ENCODE assay signal across 24 cellular contexts in genomic region chr1:46512135-46512791, GRCh38. TPM values are rescaled to one million over a fixed set of nuclear protein-coding genes. Genes with fewer than 3 reads are reported as not detected.
"Had no signal": no experiment of that assay in that cellular context is flagged by ENCODE, and none has a peak within 500 bp of the region (broad histone marks: within the 10 kb centered on the region; RNA-seq: fewer than 3 reads in every experiment).

No MANE protein-coding gene starts in this region.

- H3K9me3 ChIP-seq: heart left ventricle, left ventricle myocardium inferior, lower lobe of right lung, right atrium auricular region, sigmoid colon, suprapubic skin, thyroid gland had no signal

- H3K27me3 ChIP-seq: right atrium auricular region, thyroid gland had no signal

- FAIRE-seq: islet of Langerhans, urothelium cell line had no signal

- DNase-seq: effector CD4-positive, alpha-beta T cell; foreskin melanocyte; hypothalamus; left ventricle myocardium inferior; lower lobe of right lung; midbrain; sigmoid colon; stimulated activated CD4-positive, alpha-beta T cell treated with anti-CD3 and anti-CD28 coated beads, Interleukin-12 subunit alpha, Interleukin-12 subunit beta, amount 100 ng/mL, for 4 hours; stimulated activated CD4-positive, alpha-beta T cell treated with anti-CD3 and anti-CD28 coated beads, Interleukin-2, amount 100 ng/mL, for 48 hours; stimulated activated naive CD8-positive, alpha-beta T cell treated with anti-CD3 and anti-CD28 coated beads, Interleukin-15, Interleukin-2, amounts not matched to agents 100 U/mL and 50 U/mL, for 24 hours; thyroid gland had no signal

- H3K27ac ChIP-seq: coronary artery, heart left ventricle, left ventricle myocardium inferior, lower lobe of right lung, right atrium auricular region, sigmoid colon, skin epidermis, suprapubic skin, thyroid gland had no signal

- H3K4me3 ChIP-seq: coronary artery, heart left ventricle, left ventricle myocardium inferior, lower lobe of right lung, right atrium auricular region, sigmoid colon, skin epidermis, suprapubic skin, thyroid gland had no signal

- ATAC-seq: heart left ventricle; lower lobe of right lung; natural killer cell treated with Interleukin-12 subunit alpha and Interleukin-12 subunit beta and Interleukin-15 and Interleukin-18, amount 100 ng/mL, for 72 hours; stimulated activated naive CD8-positive, alpha-beta T cell treated with anti-CD3 and anti-CD28 coated beads, Interleukin-15, Interleukin-2, amounts not matched to agents 100 U/mL and 50 U/mL, for 24 hours had no signal

- H3K36me3 ChIP-seq: heart left ventricle, left ventricle myocardium inferior, lower lobe of right lung, right atrium auricular region, sigmoid colon, suprapubic skin, thyroid gland had no signal

- H3K4me1 ChIP-seq: heart left ventricle, left ventricle myocardium inferior, lower lobe of right lung, right atrium auricular region, sigmoid colon had no signal

RNA-seq across cellular contexts. Expression of gene DMBX1, which starts 22.6 kb away (rescaled TPM):
- total RNA-seq: dermis microvascular lymphatic vessel endothelial cell, glomerular endothelial cell, heart left ventricle, left ventricle myocardium inferior, lower lobe of right lung, omental fat pad, right atrium auricular region, sigmoid colon, thyroid gland had no signal
- polyA plus RNA-seq: heart left ventricle, sigmoid colon had no signal

RNA-seq across cellular contexts. Expression of gene KNCN, which starts 39.2 kb away (rescaled TPM):
- total RNA-seq: cerebellum; dermis microvascular lymphatic vessel endothelial cell; glomerular endothelial cell; heart left ventricle; left ventricle myocardium inferior; lower lobe of right lung; natural killer cell treated with Interleukin-12 subunit alpha and Interleukin-12 subunit beta and Interleukin-15 and Interleukin-18, amount 100 ng/mL, for 72 hours; omental fat pad; right atrium auricular region; sigmoid colon; suprapubic skin; thyroid gland had no signal
- polyA plus RNA-seq: esophagus, heart left ventricle, sigmoid colon had no signal
